In genomic region chr6:30881987-30882763, GRCh38 we compare ENCODE assay signal across 8 cellular contexts. TPM values are rescaled to one million over a fixed set of nuclear protein-coding genes. Genes with fewer than 3 reads are reported as not detected.
DNase-seq lines count a peak whose midpoint lies in the region; ATAC-seq and TF ChIP-seq lines count a peak whose summit lies in the region.

No MANE protein-coding gene starts in this region.

- no peak for TF ChIP-seq CTCF in choroid plexus epithelial cell (conservative IDR thresholded peaks at IDR 0.05; ENCODE audit: low read depth, low read length)
- TF ChIP-seq CTCF in mesothelial cell of epicardium (IDR thresholded peaks at IDR 0.05; ENCODE audit: unreplicated experiment): no peak
- TF ChIP-seq CTCF in upper lobe of right lung (IDR thresholded peaks at IDR 0.05): no peak

- no peak for DNase-seq in activated naive CD8-positive, alpha-beta T cell treated with anti-CD3 and anti-CD28 coated beads, Interleukin-2, amount 10 ng/mL, durations not matched to agents 7 days and 5 days
- no peak for DNase-seq in activated naive CD8-positive, alpha-beta T cell treated with anti-CD3 and anti-CD28 coated beads, Interleukin-2, amount 50 U/mL, for 24 hours
- peak; percentile 65 for DNase-seq in choroid plexus epithelial cell (ENCODE audit: low read depth)
- peak in 1 of 2 experiments; percentile 62 for DNase-seq in mesothelial cell of epicardium (ENCODE audit: low spot score in 2 of 2, unreplicated experiment in 2 of 2)
- no peak for DNase-seq in upper lobe of right lung
- DNase-seq in stimulated activated CD4-positive, alpha-beta T cell treated with anti-CD3 and anti-CD28 coated beads, Interleukin-2, amount 100 ng/mL, for 24 hours: no peak
- no peak for DNase-seq in inferior parietal cortex (ENCODE audit: extremely low spot score)

- POLR2A ChIA-PET in activated naive CD8-positive, alpha-beta T cell treated with anti-CD3 and anti-CD28 coated beads, Interleukin-2, amount 10 ng/mL, durations not matched to agents 7 days and 5 days (lab: Charles Lee): interaction anchor here (0.9 to 1.3 kb wide), 3 partner anchors 52 to 137 kb away, joined by 3 to 5 read pairs (median 3); partner anchors contain the start of gene IER3

- no peaks in the 10 kb centered on the region for H3K9me3 Mint-ChIP-seq in activated naive CD8-positive, alpha-beta T cell treated with anti-CD3 and anti-CD28 coated beads, Interleukin-2, amount 10 ng/mL, durations not matched to agents 7 days and 5 days
- no peaks in the 10 kb centered on the region for H3K9me3 Mint-ChIP-seq in activated naive CD8-positive, alpha-beta T cell treated with anti-CD3 and anti-CD28 coated beads, Interleukin-2, amount 50 U/mL, for 24 hours
- no peaks in the 10 kb centered on the region for H3K9me3 Mint-ChIP-seq in mesothelial cell of epicardium

- H3K4me3 ChIP-seq in choroid plexus epithelial cell (ENCODE audit: low read depth, low read length): no peak overlapping the region
- no peak overlapping the region for H3K4me3 ChIP-seq in upper lobe of right lung

- H3K27me3 ChIP-seq in upper lobe of right lung: no peaks in the 10 kb centered on the region

- peaks cover 37% of the 10 kb centered on the region for H3K4me1 Mint-ChIP-seq in activated naive CD8-positive, alpha-beta T cell treated with anti-CD3 and anti-CD28 coated beads, Interleukin-2, amount 10 ng/mL, durations not matched to agents 7 days and 5 days
- peaks cover 59% of the 10 kb centered on the region for H3K4me1 Mint-ChIP-seq in activated naive CD8-positive, alpha-beta T cell treated with anti-CD3 and anti-CD28 coated beads, Interleukin-2, amount 50 U/mL, for 24 hours
- peaks cover 76% of the 10 kb centered on the region for H3K4me1 Mint-ChIP-seq in mesothelial cell of epicardium

- H3K27ac Mint-ChIP-seq in activated naive CD8-positive, alpha-beta T cell treated with anti-CD3 and anti-CD28 coated beads, Interleukin-2, amount 10 ng/mL, durations not matched to agents 7 days and 5 days: peak overlapping the region; percentile 21
- H3K27ac Mint-ChIP-seq in activated naive CD8-positive, alpha-beta T cell treated with anti-CD3 and anti-CD28 coated beads, Interleukin-2, amount 50 U/mL, for 24 hours: no peak overlapping the region
- H3K27ac Mint-ChIP-seq in mesothelial cell of epicardium: peak overlapping the region; percentile 98

- ATAC-seq in activated naive CD8-positive, alpha-beta T cell treated with anti-CD3 and anti-CD28 coated beads, Interleukin-2, amount 10 ng/mL, durations not matched to agents 7 days and 5 days (ENCODE audit: low read depth): no peak
- no peak for ATAC-seq in activated naive CD8-positive, alpha-beta T cell treated with anti-CD3 and anti-CD28 coated beads, Interleukin-2, amount 50 U/mL, for 24 hours
- ATAC-seq in upper lobe of right lung (no peak), HG02973 (IDR thresholded peaks at IDR 0.05; ENCODE audit: unreplicated experiment) (no peak)

- H3K27me3 Mint-ChIP-seq in activated naive CD8-positive, alpha-beta T cell treated with anti-CD3 and anti-CD28 coated beads, Interleukin-2, amount 10 ng/mL, durations not matched to agents 7 days and 5 days: peaks cover 3% of the 10 kb centered on the region
- no peaks in the 10 kb centered on the region for H3K27me3 Mint-ChIP-seq in activated naive CD8-positive, alpha-beta T cell treated with anti-CD3 and anti-CD28 coated beads, Interleukin-2, amount 50 U/mL, for 24 hours
- no peaks in the 10 kb centered on the region for H3K27me3 Mint-ChIP-seq in mesothelial cell of epicardium (ENCODE audit: low read depth)

- intact Hi-C loops in upper lobe of right lung (cut with DNase I): no loop called here

- peak overlapping the region; percentile 80 for H3K27ac ChIP-seq in upper lobe of right lung

- peaks cover 32% of the 10 kb centered on the region for H3K4me1 ChIP-seq in upper lobe of right lung

- H3K36me3 Mint-ChIP-seq in activated naive CD8-positive, alpha-beta T cell treated with anti-CD3 and anti-CD28 coated beads, Interleukin-2, amount 10 ng/mL, durations not matched to agents 7 days and 5 days: no peaks in the 10 kb centered on the region
- no peaks in the 10 kb centered on the region for H3K36me3 Mint-ChIP-seq in activated naive CD8-positive, alpha-beta T cell treated with anti-CD3 and anti-CD28 coated beads, Interleukin-2, amount 50 U/mL, for 24 hours (ENCODE audit: low read depth)
- no peaks in the 10 kb centered on the region for H3K36me3 Mint-ChIP-seq in mesothelial cell of epicardium

- H3K9me3 ChIP-seq in upper lobe of right lung: no peaks in the 10 kb centered on the region

- H3K36me3 ChIP-seq in upper lobe of right lung: no peaks in the 10 kb centered on the region

- no peak overlapping the region for H3K4me3 Mint-ChIP-seq in activated naive CD8-positive, alpha-beta T cell treated with anti-CD3 and anti-CD28 coated beads, Interleukin-2, amount 10 ng/mL, durations not matched to agents 7 days and 5 days
- H3K4me3 Mint-ChIP-seq in activated naive CD8-positive, alpha-beta T cell treated with anti-CD3 and anti-CD28 coated beads, Interleukin-2, amount 50 U/mL, for 24 hours: no peak overlapping the region
- peak overlapping the region; percentile 72 for H3K4me3 Mint-ChIP-seq in mesothelial cell of epicardium

RNA-seq across cellular contexts. Expression of gene DDR1, which starts 2.1 kb away (rescaled TPM):
- total RNA-seq in activated naive CD8-positive, alpha-beta T cell treated with anti-CD3 and anti-CD28 coated beads, Interleukin-2, amount 10 ng/mL, durations not matched to agents 7 days and 5 days: 10 to 100 TPM; 10.9 to 11.3 TPM
- total RNA-seq in mesothelial cell of epicardium (344 to 351 TPM (median 349 TPM) in 3 replicates), upper lobe of right lung (102 TPM)

RNA-seq across cellular contexts. Expression of gene GTF2H4, which starts 25.8 kb away (rescaled TPM):
- total RNA-seq in activated naive CD8-positive, alpha-beta T cell treated with anti-CD3 and anti-CD28 coated beads, Interleukin-2, amount 10 ng/mL, durations not matched to agents 7 days and 5 days: 10 to 100 TPM; 26.7 to 36.2 TPM
- total RNA-seq in mesothelial cell of epicardium (62.1 to 65.4 TPM (median 62.2 TPM) in 3 replicates), upper lobe of right lung (44.6 TPM)

RNA-seq across cellular contexts. Expression of gene VARS2, which starts 31.9 kb away (rescaled TPM):
- 10 to 100 TPM; 38.0 to 43.1 TPM for total RNA-seq in activated naive CD8-positive, alpha-beta T cell treated with anti-CD3 and anti-CD28 coated beads, Interleukin-2, amount 10 ng/mL, durations not matched to agents 7 days and 5 days
- total RNA-seq in mesothelial cell of epicardium (62.1 to 70.6 TPM (median 67.4 TPM) in 3 replicates), upper lobe of right lung (28.7 TPM)

RNA-seq across cellular contexts. Expression of gene SFTA2, which starts 49.8 kb away (rescaled TPM):
- total RNA-seq in activated naive CD8-positive, alpha-beta T cell treated with anti-CD3 and anti-CD28 coated beads, Interleukin-2, amount 10 ng/mL, durations not matched to agents 7 days and 5 days: not detected
- total RNA-seq in mesothelial cell of epicardium (not detected in 3 replicates), upper lobe of right lung (369 TPM)

RNA-seq across cellular contexts. Expression of gene MUCL3, which starts 58.6 kb away (rescaled TPM):
- not detected for total RNA-seq in activated naive CD8-positive, alpha-beta T cell treated with anti-CD3 and anti-CD28 coated beads, Interleukin-2, amount 10 ng/mL, durations not matched to agents 7 days and 5 days
- total RNA-seq in mesothelial cell of epicardium (not detected in 3 replicates), upper lobe of right lung (4.6 TPM)
